Comparison of ENCODE assay signal across 20 cellular contexts in genomic region chr1:12717301-12717838, GRCh38. TPM values are rescaled to one million over a fixed set of nuclear protein-coding genes. Genes with fewer than 3 reads are reported as not detected.
DNase-seq lines count a peak whose midpoint lies in the region; ATAC-seq and TF ChIP-seq lines count a peak whose summit lies in the region.
"Had no signal": no experiment of that assay in that cellular context is flagged by ENCODE, and none has a peak within 500 bp of the region (broad histone marks: within the 10 kb centered on the region; RNA-seq: fewer than 3 reads in every experiment).

No MANE protein-coding gene starts in this region.

- H3K4me2 ChIP-seq in neural progenitor cell = peak overlapping the region; percentile 19
- H3K4me2 ChIP-seq: KMS-11 had no signal

- no peaks in the 10 kb centered on the region for H3F3A ChIP-seq in neural progenitor cell (ENCODE audit: low read depth)

- H3K4me3 ChIP-seq in HUES48 (ENCODE audit: low read depth, low read length) (peak overlapping the region; percentile 9; the same call in 1 of the 2 replicates), endodermal cell (ENCODE audit: low read length) (no peak overlapping the region), neural progenitor cell (no peak overlapping the region)
- H3K4me3 ChIP-seq: GM12878 had no signal

- H3K79me2 ChIP-seq in neural progenitor cell (ENCODE audit: low read depth) = no peaks in the 10 kb centered on the region

- H3K9me3 Mint-ChIP-seq in endodermal cell (no peaks in the 10 kb centered on the region), neural progenitor cell (no peaks in the 10 kb centered on the region)
- H3K9me3 Mint-ChIP-seq: CD14-positive monocyte; CD8-positive, alpha-beta memory T cell had no signal

- intact Hi-C loops in Right ventricle myocardium inferior (cut with DNase I) = no loop called here

- TF ChIP-seq CTCF in endodermal cell (conservative IDR thresholded peaks at IDR 0.05) = no peak
- TF ChIP-seq CTCF in neural progenitor cell (IDR thresholded peaks at IDR 0.05) = no peak

- no peaks in the 10 kb centered on the region for H4K20me1 ChIP-seq in neural progenitor cell (ENCODE audit: low read depth)

- no peaks in the 10 kb centered on the region for H3K27me3 ChIP-seq in HUES48 (ENCODE audit: control insufficient read depth, insufficient read depth, low read length)
- no peaks in the 10 kb centered on the region for H3K27me3 ChIP-seq in endodermal cell (ENCODE audit: control insufficient read depth, insufficient read depth, low read length, poor library complexity, severe bottlenecking)
- no peaks in the 10 kb centered on the region for H3K27me3 ChIP-seq in neural progenitor cell

- H3K9ac ChIP-seq in HUES48 (ENCODE audit: low read depth, low read length) (no peak overlapping the region), endodermal cell (ENCODE audit: extremely low read depth, low read length, poor library complexity, severe bottlenecking) (no peak overlapping the region), neural progenitor cell (no peak overlapping the region)
- H3K9ac ChIP-seq: KMS-11 had no signal

- DNase-seq in ELF-1 (ENCODE audit: low read depth, low spot score) = peak; percentile 53
- peak; percentile 52 for DNase-seq in endodermal cell
- DNase-seq in neural progenitor cell (ENCODE audit: low spot score) = peak; percentile 4
- no peak for DNase-seq in ureter (ENCODE audit: low spot score)
- DNase-seq in NCI-H1694 (lab: John Stamatoyannopoulos, UW) = no peak
- DNase-seq in Right ventricle myocardium inferior (ENCODE audit: missing footprints) = no peak
- DNase-seq: Caco-2; CD8-positive, alpha-beta memory T cell; DND-41 had no signal

- H3K4me1 ChIP-seq in HUES48 (ENCODE audit: control insufficient read depth, insufficient read depth, low read length) (peaks cover 48% of the 10 kb centered on the region), endodermal cell (ENCODE audit: control insufficient read depth, insufficient read depth, low read length) (no peaks in the 10 kb centered on the region), neural progenitor cell (peaks cover 10% of the 10 kb centered on the region)
- H3K4me1 ChIP-seq: Caco-2 had no signal

- ATAC-seq in SK-N-SH treated with all-trans-retinoic acid at 6 μM for 48 hours (no peak), Right ventricle myocardium inferior (no peak)
- ATAC-seq: GM12878 had no signal

- peak overlapping the region; percentile 39 for H3K27ac ChIP-seq in HUES48 (ENCODE audit: low read depth, low read length)
- no peak overlapping the region for H3K27ac ChIP-seq in endodermal cell (ENCODE audit: low read depth, low read length)
- H3K27ac ChIP-seq in neural progenitor cell = no peak overlapping the region
- H3K27ac ChIP-seq: 22Rv1, HL-60, KMS-11 had no signal

- H3K9me3 ChIP-seq in HUES48 (ENCODE audit: control insufficient read depth, insufficient read depth, low read length) (no peaks in the 10 kb centered on the region), endodermal cell (ENCODE audit: control insufficient read depth, low read length) (no peaks in the 10 kb centered on the region), neural progenitor cell (ENCODE audit: low read depth) (no peaks in the 10 kb centered on the region)
- H3K9me3 ChIP-seq: Caco-2 had no signal

- H3K27me3 Mint-ChIP-seq in endodermal cell (ENCODE audit: insufficient read depth) (no peaks in the 10 kb centered on the region), neural progenitor cell (ENCODE audit: insufficient read depth, low read depth) (peaks cover 4% of the 10 kb centered on the region)

- H3K36me3 Mint-ChIP-seq in endodermal cell (ENCODE audit: low read depth) (no peaks in the 10 kb centered on the region), neural progenitor cell (no peaks in the 10 kb centered on the region)
- H3K36me3 Mint-ChIP-seq: CD14-positive monocyte; CD8-positive, alpha-beta memory T cell had no signal

- H3K4me3 Mint-ChIP-seq in endodermal cell (no peak overlapping the region), neural progenitor cell (no peak overlapping the region)
- H3K4me3 Mint-ChIP-seq: CD14-positive monocyte; CD8-positive, alpha-beta memory T cell had no signal

- no peaks in the 10 kb centered on the region for H3K36me3 ChIP-seq in HUES48 (ENCODE audit: control insufficient read depth, insufficient read depth, low read length)
- no peaks in the 10 kb centered on the region for H3K36me3 ChIP-seq in endodermal cell (ENCODE audit: control insufficient read depth, insufficient read depth, low read length)
- H3K36me3 ChIP-seq in neural progenitor cell = no peaks in the 10 kb centered on the region

- H3K4me1 Mint-ChIP-seq in endodermal cell (peaks cover 27% of the 10 kb centered on the region), neural progenitor cell (peaks cover 19% of the 10 kb centered on the region)
- H3K4me1 Mint-ChIP-seq: CD8-positive, alpha-beta memory T cell had no signal

- WGBS in endodermal cell (ENCODE audit: insufficient coverage in 1 of 2, insufficient read length in 1 of 2), 2 experiments = 83 to 92% methylated on average over 5 to 7 of the region's 7 CpGs

- H3K27ac Mint-ChIP-seq in endodermal cell (no peak overlapping the region), neural progenitor cell (no peak overlapping the region)
- H3K27ac Mint-ChIP-seq: CD14-positive monocyte; CD8-positive, alpha-beta memory T cell had no signal

- H2AFZ ChIP-seq in neural progenitor cell (replicated peaks) = peak overlapping the region; percentile 39

TF ChIP-seq in SK-N-SH treated with all-trans-retinoic acid at 6 μM for 48 hours, 23 proteins besides CTCF, POLR2A, EP300 and RAD21 (continues in another document):
- TF ChIP-seq RARB (CRISPR knock-in tag; IDR thresholded peaks at IDR 0.05) = no peak
- no peak for TF ChIP-seq ARNTL (CRISPR knock-in tag; IDR thresholded peaks at IDR 0.05; ENCODE audit: borderline replicate concordance, low read depth)
- no peak for TF ChIP-seq ZNF8 (CRISPR knock-in tag; IDR thresholded peaks at IDR 0.05)
- no peak for TF ChIP-seq CSRNP3 (CRISPR knock-in tag; IDR thresholded peaks at IDR 0.05)
- TF ChIP-seq ZC3H10 (CRISPR knock-in tag; IDR thresholded peaks at IDR 0.05) = no peak
- TF ChIP-seq ZNF565 (CRISPR knock-in tag; conservative IDR thresholded peaks at IDR 0.05; ENCODE audit: low read depth) = no peak
- TF ChIP-seq TSHZ2 (CRISPR knock-in tag; IDR thresholded peaks at IDR 0.05) = no peak
- no peak for TF ChIP-seq ZFP30 (CRISPR knock-in tag; IDR thresholded peaks at IDR 0.05)
- TF ChIP-seq ZFP3 (CRISPR knock-in tag; IDR thresholded peaks at IDR 0.05) = no peak

RNA-seq across cellular contexts. Expression of gene AADACL3, which starts 1.5 kb away (rescaled TPM):
- total RNA-seq in endodermal cell (under 1 TPM in 1 of 2 donors, not detected in 1; 0.24 TPM), neural progenitor cell (ENCODE audit: low replicate concordance) (not detected in 2 replicates), ureter (not detected), Right ventricle myocardium inferior (not detected)
- not detected for polyA plus RNA-seq in endodermal cell (2013, experiment 1 of 2)
- not detected for polyA plus RNA-seq in endodermal cell (2013, experiment 2 of 2)
- total RNA-seq: A673; Caco-2; CD8-positive, alpha-beta memory T cell; G401; GM12878; H4 had no signal
- polyA plus RNA-seq: BJ; CD14-positive monocyte; CD8-positive, alpha-beta memory T cell; GM12878 had no signal

RNA-seq across cellular contexts. Expression of gene CFAP107, which starts 28.6 kb away (rescaled TPM):
- total RNA-seq in endodermal cell = not detected
- not detected for polyA plus RNA-seq in endodermal cell (2013, experiment 1 of 2)
- not detected for polyA plus RNA-seq in endodermal cell (2013, experiment 2 of 2)
- not detected in 2 replicates for total RNA-seq in neural progenitor cell (ENCODE audit: low replicate concordance)
- not detected for total RNA-seq in ureter
- total RNA-seq in Right ventricle myocardium inferior = not detected
- total RNA-seq: A673; Caco-2; CD8-positive, alpha-beta memory T cell; G401; GM12878; H4 had no signal
- polyA plus RNA-seq: CD14-positive monocyte; CD8-positive, alpha-beta memory T cell; GM12878 had no signal

RNA-seq across cellular contexts. Expression of gene PRAMEF12, which starts 56.2 kb away (rescaled TPM):
- total RNA-seq in endodermal cell = not detected
- not detected for polyA plus RNA-seq in endodermal cell (2013, experiment 1 of 2)
- polyA plus RNA-seq in endodermal cell (2013, experiment 2 of 2) = not detected
- total RNA-seq in neural progenitor cell (ENCODE audit: low replicate concordance) = not detected in 2 replicates
- total RNA-seq in ureter = not detected
- not detected for total RNA-seq in Right ventricle myocardium inferior
- total RNA-seq: A673; Caco-2; CD8-positive, alpha-beta memory T cell; G401; GM12878; H4 had no signal
- polyA plus RNA-seq: BJ; CD14-positive monocyte; CD8-positive, alpha-beta memory T cell; GM12878 had no signal

Comparison
In these comparisons a context has a peak if more than half of its experiments do, and no peak if none do; other contexts are left out.
1. DNase-seq: peak in ELF-1 (single experiment), endodermal cell (single experiment) and neural progenitor cell (single experiment); none in ureter (single experiment), NCI-H1694 (single experiment) and Right ventricle myocardium inferior (single experiment).